ENCODE assay signal across 8 cellular contexts in the genomic region with DNA sequence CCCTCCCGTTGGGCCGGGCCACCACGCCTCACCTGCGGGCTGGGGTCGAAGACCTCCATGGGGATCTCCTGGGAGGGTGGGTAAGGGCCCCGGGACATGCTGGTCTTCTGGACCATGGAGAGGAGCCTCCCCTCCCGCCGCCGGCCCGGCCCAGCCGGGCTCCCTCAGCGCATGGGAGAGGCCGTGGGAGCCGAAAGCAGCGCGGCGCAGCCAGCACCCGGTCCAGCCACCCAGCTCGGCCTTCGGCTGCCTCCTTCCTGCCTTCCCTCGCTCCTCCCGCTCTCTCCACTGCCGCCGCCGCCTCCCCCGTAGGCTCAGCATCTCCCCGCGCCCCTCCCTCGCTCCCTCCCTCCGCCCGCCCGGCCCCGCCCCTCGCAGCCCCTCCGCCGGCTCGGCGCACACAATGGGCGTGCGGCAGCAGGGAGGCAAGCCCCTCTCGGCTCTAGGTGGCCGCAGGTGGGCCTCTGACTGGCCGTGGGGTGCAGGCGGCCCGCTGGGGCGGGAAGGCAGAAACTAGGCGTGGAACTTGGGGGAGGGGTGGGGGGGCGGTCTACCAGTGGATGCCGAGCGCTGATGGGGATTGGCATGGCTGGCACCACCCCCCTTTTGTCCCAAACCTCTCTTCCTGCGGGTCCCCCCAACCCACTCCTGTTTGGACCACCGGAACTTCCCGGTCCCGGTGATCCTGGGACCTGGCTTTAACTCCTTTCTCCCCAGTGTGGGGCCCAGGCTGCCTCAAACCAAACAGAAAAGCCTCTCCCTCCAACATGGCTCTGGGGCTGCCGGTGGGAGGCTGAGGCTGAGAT. TPM values are rescaled to one million over a fixed set of nuclear protein-coding genes. Genes with fewer than 3 reads are reported as not detected.
DNase-seq lines count a peak whose midpoint lies in the region; ATAC-seq and TF ChIP-seq lines count a peak whose summit lies in the region.

Gene CACNB1, minus strand, starts transcription at position 290 of the 806 bp plus-strand sequence. Its CDS starts 174 bp downstream, at position 116.

- peak within 1 kb of the TSS; percentile 75 for H3K27ac ChIP-seq in C4-2B
- H3K27ac ChIP-seq in HCT116 (ENCODE audit: low read depth, low read length): peak within 1 kb of the TSS; percentile 85
- peak within 1 kb of the TSS; percentile 54 for H3K27ac ChIP-seq in effector memory CD4-positive, alpha-beta T cell (ENCODE audit: insufficient read depth, low read length, poor library complexity, severe bottlenecking)

- H3K27me3 ChIP-seq in HCT116 (ENCODE audit: insufficient read depth, low read length): no peaks in the 10 kb centered on the region
- H3K27me3 ChIP-seq in effector memory CD4-positive, alpha-beta T cell (replicated peaks; ENCODE audit: control insufficient read depth, insufficient read depth, low read length, poor library complexity, severe bottlenecking): no peaks in the 10 kb centered on the region

- peak within 1 kb of the TSS; percentile 52 to 75 for H3K4me3 ChIP-seq in HCT116 (replicated peaks in 1 of 2; ENCODE audit: low read depth in 1 of 2, low read length in 2 of 2)
- peak within 1 kb of the TSS; percentile 74 for H3K4me3 ChIP-seq in effector memory CD4-positive, alpha-beta T cell (ENCODE audit: insufficient read depth, low read depth, low read length, poor library complexity, severe bottlenecking)

- DNase-seq in HCT116 (ENCODE audit: low read depth, low spot score) (no peak), NCI-H82 (lab: John Stamatoyannopoulos, UW) (peak; percentile 91), memory B cell (ENCODE audit: low spot score in 2 of 2) (peak in 1 of 2 donors; percentile 34)
- DNase-seq in effector memory CD4-positive, alpha-beta T cell: peak; percentile 56 to 67 (median 62)
- peak; percentile 48 to 53 (median 53) for DNase-seq in stimulated activated CD4-positive, alpha-beta T cell treated with anti-CD3 and anti-CD28 coated beads, TNF-alpha, amount 100 ng/mL, for 4 hours (ENCODE audit: low read depth in 3 of 3)

- H3K4me1 ChIP-seq in HCT116 (ENCODE audit: control insufficient read depth in 1 of 2, insufficient read depth in 2 of 2, low read length in 2 of 2): peaks cover 24 to 52% of the 10 kb centered on the region in 2 experiments
- peaks cover 42% of the 10 kb centered on the region for H3K4me1 ChIP-seq in effector memory CD4-positive, alpha-beta T cell (ENCODE audit: control insufficient read depth, insufficient read depth, low read length, poor library complexity, severe bottlenecking)

- TF ChIP-seq CTCF in C4-2B (conservative IDR thresholded peaks at IDR 0.05) (no peak), HCT116 (IDR thresholded peaks at IDR 0.05 in 2 of 3, conservative IDR thresholded peaks at IDR 0.05 in 1 of 3; ENCODE audit: borderline replicate concordance in 1 of 3, insufficient read depth in 1 of 3, low read depth in 2 of 3, low read length in 2 of 3) (no peak)

- H3K9me3 Mint-ChIP-seq in memory B cell: no peaks in the 10 kb centered on the region

- peak within 1 kb of the TSS; percentile 57 for H2AFZ ChIP-seq in HCT116 (ENCODE audit: low read depth, low read length, poor library complexity, severe bottlenecking)

- CTCF ChIA-PET in HCT116 (lab: Charles Lee): interaction anchor here (1.3 to 1.6 kb wide), 2 partner anchors 33 to 39 kb away, joined by 3 to 5 read pairs; no protein-coding TSS in a partner anchor
- CTCF ChIA-PET in activated CD8-positive, alpha-beta memory T cell treated with anti-CD3 and anti-CD28 coated beads for 36 hours (lab: Charles Lee): no interaction called here

- intact Hi-C loops in HCT116 (cut with micrococcal nuclease): no loop called here

- POLR2A ChIA-PET in HCT116 (lab: Charles Lee): interaction anchor here (0.6 to 1.0 kb wide), 2 partner anchors 22 to 39 kb away, joined by 3 to 7 read pairs; no protein-coding TSS in a partner anchor
- POLR2A ChIA-PET in activated CD8-positive, alpha-beta memory T cell treated with anti-CD3 and anti-CD28 coated beads for 36 hours (lab: Charles Lee): no interaction called here

- ATAC-seq in HCT116: peak; percentile 73
- peak; percentile 4 for ATAC-seq in memory B cell (ENCODE audit: low read depth)
- ATAC-seq in HG03159 (IDR thresholded peaks at IDR 0.05; ENCODE audit: unreplicated experiment): no peak

- peaks cover 29% of the 10 kb centered on the region for H3K4me1 Mint-ChIP-seq in memory B cell

- no TSS peak for BruUV-seq in HCT116 (replicated peaks; lab: Mats Ljungman, UMichigan)

- TF ChIP-seq POLR2A in HCT116 (IDR thresholded peaks at IDR 0.05; ENCODE audit: borderline replicate concordance, extremely low read depth, insufficient read depth, insufficient read length): peak; percentile 56

- RAD21 ChIA-PET in HCT116 (lab: Charles Lee; ENCODE audit: low non-redundant PET in 1 of 2, low total read pairs in 2 of 2, uncharacterized antibody in 2 of 2, unreplicated experiment in 2 of 2): interaction anchor here in 1 of 2 experiments (1.2 kb wide), 1 partner anchor 10 kb away, joined by 4 read pairs; no protein-coding TSS in a partner anchor

- peak within 1 kb of the TSS; percentile 75 for H3K9ac ChIP-seq in HCT116 (ENCODE audit: low read length)

- TF ChIP-seq RAD21 in HCT116 (IDR thresholded peaks at IDR 0.05; ENCODE audit: low read depth): no peak

- peaks cover 38% of the 10 kb centered on the region for H3K79me2 ChIP-seq in HCT116 (ENCODE audit: insufficient read depth, low read length)

- H3K27me3 Mint-ChIP-seq in memory B cell: no peaks in the 10 kb centered on the region

- no peaks in the 10 kb centered on the region for H3K9me3 ChIP-seq in HCT116 (ENCODE audit: control insufficient read depth in 1 of 2, insufficient read depth in 1 of 2, low read depth in 1 of 2, low read length in 2 of 2)
- H3K9me3 ChIP-seq in effector memory CD4-positive, alpha-beta T cell (ENCODE audit: control insufficient read depth, low read length): no peaks in the 10 kb centered on the region

- peaks cover 13 to 23% of the 10 kb centered on the region in 2 experiments for H3K36me3 ChIP-seq in HCT116 (ENCODE audit: control insufficient read depth in 1 of 2, insufficient read depth in 2 of 2, low read length in 2 of 2)
- H3K36me3 ChIP-seq in effector memory CD4-positive, alpha-beta T cell (ENCODE audit: control insufficient read depth, insufficient read depth, low read length): peaks cover 9% of the 10 kb centered on the region

- no peak within 1 kb of the TSS for H3K27ac Mint-ChIP-seq in memory B cell

- no peaks in the 10 kb centered on the region for H3K9me2 ChIP-seq in HCT116 (ENCODE audit: insufficient read depth)

- peak within 1 kb of the TSS; percentile 78 for H3K4me3 Mint-ChIP-seq in memory B cell

- H3K4me2 ChIP-seq in HCT116 (ENCODE audit: low read length): peak within 1 kb of the TSS; percentile 92

- H4K20me1 ChIP-seq in HCT116 (ENCODE audit: insufficient read depth): peaks cover 10% of the 10 kb centered on the region; the same call in 1 of the 2 replicates

- H3K36me3 Mint-ChIP-seq in memory B cell: peaks cover 11% of the 10 kb centered on the region

TF ChIP-seq in HCT116, 20 proteins besides CTCF, POLR2A, EP300 and RAD21:
- TF ChIP-seq SIN3A (IDR thresholded peaks at IDR 0.05; ENCODE audit: low read depth) (no peak), ELF1 (IDR thresholded peaks at IDR 0.05; ENCODE audit: borderline replicate concordance, low read depth) (no peak), ZNF274 (IDR thresholded peaks at IDR 0.05; ENCODE audit: low read depth, low read length) (no peak), POLR2AphosphoS5 (IDR thresholded peaks at IDR 0.05; ENCODE audit: low read depth, low read length) (peak; percentile 76), ZFX (IDR thresholded peaks at IDR 0.05) (peak; percentile 47; the same call in 1 of the 2 replicates), TCF7L2 (IDR thresholded peaks at IDR 0.05; ENCODE audit: borderline replicate concordance, extremely low read depth, insufficient read depth, insufficient read length) (no peak), FOSL1 (IDR thresholded peaks at IDR 0.05; ENCODE audit: low read depth) (no peak), YY1 (IDR thresholded peaks at IDR 0.05; ENCODE audit: extremely low read depth, insufficient replicate concordance, low read depth, low read length) (no peak), EZH2phosphoT487 (IDR thresholded peaks at IDR 0.05; ENCODE audit: borderline replicate concordance) (no peak)
- TF ChIP-seq, protein P1, sequence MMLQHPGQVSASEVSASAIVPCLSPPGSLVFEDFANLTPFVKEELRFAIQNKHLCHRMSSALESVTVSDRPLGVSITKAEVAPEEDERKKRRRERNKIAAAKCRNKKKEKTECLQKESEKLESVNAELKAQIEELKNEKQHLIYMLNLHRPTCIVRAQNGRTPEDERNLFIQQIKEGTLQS (IDR thresholded peaks at IDR 0.05): no peak

RNA-seq across cellular contexts. Expression of gene CACNB1, which starts in this region (rescaled TPM):
- 13.0 TPM for total RNA-seq in HCT116 (2021; ENCODE audit: unreplicated experiment)
- polyA plus RNA-seq in HCT116 (2012): 5.4 and 6.5 TPM in 2 replicates
- total RNA-seq in activated CD8-positive, alpha-beta memory T cell treated with anti-CD3 and anti-CD28 coated beads for 36 hours: 10 to 100 TPM; 16.9 to 17.4 TPM
